1 cellular context compared by ENCODE assay signal in genomic region chr5:73378070-73378469, GRCh38.
TF ChIP-seq lines count a peak whose summit lies in the region.

No MANE protein-coding gene starts in this region.

TF ChIP-seq in HEK293, 187 proteins besides CTCF, POLR2A, EP300 and RAD21 (continued from another document and continues in another):
- TF ChIP-seq ELK4 (IDR thresholded peaks at IDR 0.05; ENCODE audit: borderline replicate concordance, low read depth, low read length), result no peak
- peak; percentile 75; the same call in 1 of the 2 replicates for TF ChIP-seq ZNF660 (tag by site-specific recombination; IDR thresholded peaks at IDR 0.05)
- no peak for TF ChIP-seq ZNF585B (tag by site-specific recombination; IDR thresholded peaks at IDR 0.05)
- no peak for TF ChIP-seq ZNF76 (tag by site-specific recombination; IDR thresholded peaks at IDR 0.05; ENCODE audit: borderline replicate concordance, low read depth)
- no peak for TF ChIP-seq ZNF555 (tag by site-specific recombination; conservative IDR thresholded peaks at IDR 0.05)
- no peak; the same call in 1 of the 2 replicates for TF ChIP-seq MZF1 (tag by site-specific recombination; IDR thresholded peaks at IDR 0.05; ENCODE audit: borderline replicate concordance)
- no peak for TF ChIP-seq ZNF501 (tag by site-specific recombination; IDR thresholded peaks at IDR 0.05)
- TF ChIP-seq ZNF426 (tag by site-specific recombination; IDR thresholded peaks at IDR 0.05), result no peak
- TF ChIP-seq, protein P1, sequence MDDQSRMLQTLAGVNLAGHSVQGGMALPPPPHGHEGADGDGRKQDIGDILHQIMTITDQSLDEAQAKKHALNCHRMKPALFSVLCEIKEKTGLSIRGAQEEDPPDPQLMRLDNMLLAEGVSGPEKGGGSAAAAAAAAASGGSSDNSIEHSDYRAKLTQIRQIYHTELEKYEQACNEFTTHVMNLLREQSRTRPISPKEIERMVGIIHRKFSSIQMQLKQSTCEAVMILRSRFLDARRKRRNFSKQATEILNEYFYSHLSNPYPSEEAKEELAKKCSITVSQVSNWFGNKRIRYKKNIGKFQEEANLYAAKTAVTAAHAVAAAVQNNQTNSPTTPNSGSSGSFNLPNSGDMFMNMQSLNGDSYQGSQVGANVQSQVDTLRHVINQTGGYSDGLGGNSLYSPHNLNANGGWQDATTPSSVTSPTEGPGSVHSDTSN (CRISPR knock-in tag; IDR thresholded peaks at IDR 0.05), result no peak
- no peak for TF ChIP-seq PRDM4 (tag by site-specific recombination; IDR thresholded peaks at IDR 0.05)
- TF ChIP-seq ZNF658 (tag by site-specific recombination; IDR thresholded peaks at IDR 0.05), result no peak
- TF ChIP-seq TCF7L2 (IDR thresholded peaks at IDR 0.05; ENCODE audit: borderline replicate concordance, low read depth, low read length), result peak; percentile 18; the same call in 1 of the 2 replicates
- peak; percentile 69 for TF ChIP-seq ZSCAN30 (tag by site-specific recombination; IDR thresholded peaks at IDR 0.05)
- no peak for TF ChIP-seq KLF9 (tag by site-specific recombination; IDR thresholded peaks at IDR 0.05; ENCODE audit: low read depth)
- TF ChIP-seq WT1 (tag by site-specific recombination; IDR thresholded peaks at IDR 0.05), result peak; percentile 79
- TF ChIP-seq, protein P2, sequence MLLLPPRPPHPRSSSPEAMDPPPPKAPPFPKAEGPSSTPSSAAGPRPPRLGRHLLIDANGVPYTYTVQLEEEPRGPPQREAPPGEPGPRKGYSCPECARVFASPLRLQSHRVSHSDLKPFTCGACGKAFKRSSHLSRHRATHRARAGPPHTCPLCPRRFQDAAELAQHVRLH (tag by site-specific recombination; IDR thresholded peaks at IDR 0.05), result no peak
- no peak for TF ChIP-seq ZBTB10 (tag by site-specific recombination; IDR thresholded peaks at IDR 0.05)
- peak; percentile 79 for TF ChIP-seq ZBTB21 (tag by site-specific recombination; IDR thresholded peaks at IDR 0.05)
- peak; percentile 54; the same call in 1 of the 2 replicates for TF ChIP-seq KLF10 (tag by site-specific recombination; IDR thresholded peaks at IDR 0.05)
- TF ChIP-seq, protein P3, sequence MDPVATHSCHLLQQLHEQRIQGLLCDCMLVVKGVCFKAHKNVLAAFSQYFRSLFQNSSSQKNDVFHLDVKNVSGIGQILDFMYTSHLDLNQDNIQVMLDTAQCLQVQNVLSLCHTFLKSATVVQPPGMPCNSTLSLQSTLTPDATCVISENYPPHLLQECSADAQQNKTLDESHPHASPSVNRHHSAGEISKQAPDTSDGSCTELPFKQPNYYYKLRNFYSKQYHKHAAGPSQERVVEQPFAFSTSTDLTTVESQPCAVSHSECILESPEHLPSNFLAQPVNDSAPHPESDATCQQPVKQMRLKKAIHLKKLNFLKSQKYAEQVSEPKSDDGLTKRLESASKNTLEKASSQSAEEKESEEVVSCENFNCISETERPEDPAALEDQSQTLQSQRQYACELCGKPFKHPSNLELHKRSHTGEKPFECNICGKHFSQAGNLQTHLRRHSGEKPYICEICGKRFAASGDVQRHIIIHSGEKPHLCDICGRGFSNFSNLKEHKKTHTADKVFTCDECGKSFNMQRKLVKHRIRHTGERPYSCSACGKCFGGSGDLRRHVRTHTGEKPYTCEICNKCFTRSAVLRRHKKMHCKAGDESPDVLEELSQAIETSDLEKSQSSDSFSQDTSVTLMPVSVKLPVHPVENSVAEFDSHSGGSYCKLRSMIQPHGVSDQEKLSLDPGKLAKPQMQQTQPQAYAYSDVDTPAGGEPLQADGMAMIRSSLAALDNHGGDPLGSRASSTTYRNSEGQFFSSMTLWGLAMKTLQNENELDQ (tag by site-specific recombination; IDR thresholded peaks at IDR 0.05; ENCODE audit: low read depth), result no peak
- TF ChIP-seq ZNF837 (tag by site-specific recombination; IDR thresholded peaks at IDR 0.05), result no peak
- TF ChIP-seq MEIS1 (CRISPR knock-in tag; IDR thresholded peaks at IDR 0.05; ENCODE audit: borderline replicate concordance), result no peak
- TF ChIP-seq, protein P4, sequence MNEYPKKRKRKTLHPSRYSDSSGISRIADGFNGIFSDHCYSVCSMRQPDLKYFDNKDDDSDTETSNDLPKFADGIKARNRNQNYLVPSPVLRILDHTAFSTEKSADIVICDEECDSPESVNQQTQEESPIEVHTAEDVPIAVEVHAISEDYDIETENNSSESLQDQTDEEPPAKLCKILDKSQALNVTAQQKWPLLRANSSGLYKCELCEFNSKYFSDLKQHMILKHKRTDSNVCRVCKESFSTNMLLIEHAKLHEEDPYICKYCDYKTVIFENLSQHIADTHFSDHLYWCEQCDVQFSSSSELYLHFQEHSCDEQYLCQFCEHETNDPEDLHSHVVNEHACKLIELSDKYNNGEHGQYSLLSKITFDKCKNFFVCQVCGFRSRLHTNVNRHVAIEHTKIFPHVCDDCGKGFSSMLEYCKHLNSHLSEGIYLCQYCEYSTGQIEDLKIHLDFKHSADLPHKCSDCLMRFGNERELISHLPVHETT (tag by site-specific recombination; IDR thresholded peaks at IDR 0.05), result no peak
- TF ChIP-seq, protein P5, sequence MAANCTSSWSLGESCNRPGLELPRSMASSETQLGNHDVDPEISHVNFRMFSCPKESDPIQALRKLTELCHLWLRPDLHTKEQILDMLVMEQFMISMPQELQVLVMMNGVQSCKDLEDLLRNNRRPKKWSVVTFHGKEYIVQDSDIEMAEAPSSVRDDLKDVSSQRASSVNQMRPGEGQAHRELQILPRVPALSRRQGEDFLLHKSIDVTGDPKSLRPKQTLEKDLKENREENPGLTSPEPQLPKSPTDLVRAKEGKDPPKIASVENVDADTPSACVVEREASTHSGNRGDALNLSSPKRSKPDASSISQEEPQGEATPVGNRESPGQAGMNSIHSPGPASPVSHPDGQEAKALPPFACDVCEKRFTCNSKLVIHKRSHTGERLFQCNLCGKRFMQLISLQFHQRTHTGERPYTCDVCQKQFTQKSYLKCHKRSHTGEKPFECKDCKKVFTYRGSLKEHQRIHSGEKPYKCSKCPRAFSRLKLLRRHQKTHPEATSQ (tag by site-specific recombination; IDR thresholded peaks at IDR 0.05), result no peak
- TF ChIP-seq KLF1 (tag by site-specific recombination; IDR thresholded peaks at IDR 0.05), result no peak
- TF ChIP-seq ZNF510 (tag by site-specific recombination; IDR thresholded peaks at IDR 0.05; ENCODE audit: insufficient replicate concordance), result no peak
- TF ChIP-seq, protein P6, sequence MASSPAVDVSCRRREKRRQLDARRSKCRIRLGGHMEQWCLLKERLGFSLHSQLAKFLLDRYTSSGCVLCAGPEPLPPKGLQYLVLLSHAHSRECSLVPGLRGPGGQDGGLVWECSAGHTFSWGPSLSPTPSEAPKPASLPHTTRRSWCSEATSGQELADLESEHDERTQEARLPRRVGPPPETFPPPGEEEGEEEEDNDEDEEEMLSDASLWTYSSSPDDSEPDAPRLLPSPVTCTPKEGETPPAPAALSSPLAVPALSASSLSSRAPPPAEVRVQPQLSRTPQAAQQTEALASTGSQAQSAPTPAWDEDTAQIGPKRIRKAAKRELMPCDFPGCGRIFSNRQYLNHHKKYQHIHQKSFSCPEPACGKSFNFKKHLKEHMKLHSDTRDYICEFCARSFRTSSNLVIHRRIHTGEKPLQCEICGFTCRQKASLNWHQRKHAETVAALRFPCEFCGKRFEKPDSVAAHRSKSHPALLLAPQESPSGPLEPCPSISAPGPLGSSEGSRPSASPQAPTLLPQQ (tag by site-specific recombination; IDR thresholded peaks at IDR 0.05), result 0 out of 2 replicates have a peak, but pooled peaks have one; percentile 51
- no peak for TF ChIP-seq ZNF704 (tag by site-specific recombination; IDR thresholded peaks at IDR 0.05)
- 0 out of 2 replicates have a peak, but pooled peaks have one; percentile 20 for TF ChIP-seq SCRT2 (tag by site-specific recombination; IDR thresholded peaks at IDR 0.05)
- no peak for TF ChIP-seq ZFHX2 (tag by site-specific recombination; conservative IDR thresholded peaks at IDR 0.05)
- TF ChIP-seq ZSCAN18 (tag by site-specific recombination; IDR thresholded peaks at IDR 0.05), result no peak
- TF ChIP-seq, protein P7, sequence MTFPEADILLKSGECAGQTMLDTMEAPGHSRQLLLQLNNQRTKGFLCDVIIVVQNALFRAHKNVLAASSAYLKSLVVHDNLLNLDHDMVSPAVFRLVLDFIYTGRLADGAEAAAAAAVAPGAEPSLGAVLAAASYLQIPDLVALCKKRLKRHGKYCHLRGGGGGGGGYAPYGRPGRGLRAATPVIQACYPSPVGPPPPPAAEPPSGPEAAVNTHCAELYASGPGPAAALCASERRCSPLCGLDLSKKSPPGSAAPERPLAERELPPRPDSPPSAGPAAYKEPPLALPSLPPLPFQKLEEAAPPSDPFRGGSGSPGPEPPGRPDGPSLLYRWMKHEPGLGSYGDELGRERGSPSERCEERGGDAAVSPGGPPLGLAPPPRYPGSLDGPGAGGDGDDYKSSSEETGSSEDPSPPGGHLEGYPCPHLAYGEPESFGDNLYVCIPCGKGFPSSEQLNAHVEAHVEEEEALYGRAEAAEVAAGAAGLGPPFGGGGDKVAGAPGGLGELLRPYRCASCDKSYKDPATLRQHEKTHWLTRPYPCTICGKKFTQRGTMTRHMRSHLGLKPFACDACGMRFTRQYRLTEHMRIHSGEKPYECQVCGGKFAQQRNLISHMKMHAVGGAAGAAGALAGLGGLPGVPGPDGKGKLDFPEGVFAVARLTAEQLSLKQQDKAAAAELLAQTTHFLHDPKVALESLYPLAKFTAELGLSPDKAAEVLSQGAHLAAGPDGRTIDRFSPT (tag by site-specific recombination; IDR thresholded peaks at IDR 0.05), result no peak; the same call in 1 of the 2 replicates
- no peak for TF ChIP-seq SETDB1 (IDR thresholded peaks at IDR 0.05; ENCODE audit: insufficient read length, low read length)
